27 cellular contexts compared by ENCODE assay signal in the genomic region with DNA sequence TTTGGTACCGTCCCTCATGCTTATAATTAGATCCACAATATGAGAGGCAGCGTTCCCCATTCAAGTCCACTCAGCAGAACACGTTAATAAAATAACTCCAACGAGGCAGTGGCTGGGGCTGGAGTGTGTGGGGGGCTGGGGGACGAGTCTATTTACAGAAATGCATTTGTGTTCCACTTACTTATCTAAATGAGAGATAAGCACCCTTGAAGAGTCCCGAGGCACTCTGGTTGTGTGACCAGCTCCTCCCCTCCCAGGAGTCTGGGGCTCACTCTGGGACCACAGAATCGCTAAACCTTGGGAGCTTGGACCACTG. TPM values are rescaled to one million over a fixed set of nuclear protein-coding genes. Genes with fewer than 3 reads are reported as not detected.
"Had no signal": no experiment of that assay in that cellular context is flagged by ENCODE, and none has a peak within 500 bp of the region (broad histone marks: within the 10 kb centered on the region; RNA-seq: fewer than 3 reads in every experiment).

No MANE protein-coding gene starts in this region.

- DNase-seq: activated CD4-positive, alpha-beta T cell treated with anti-CD3 and anti-CD28 coated beads for 4 hours; activated CD4-positive, alpha-beta T cell treated with anti-CD3 and anti-CD28 coated beads, Interleukin-2, amount 50 U/mL, for 48 hours; activated CD4-positive, CD25-positive, alpha-beta regulatory T cell; activated CD8-positive, alpha-beta memory T cell treated with anti-CD3 and anti-CD28 coated beads, Interleukin-2, amount 50 U/mL, for 48 hours; activated naive CD4-positive, alpha-beta T cell treated with Interleukin-2 at 50 U/mL for 16 hours; activated naive CD8-positive, alpha-beta T cell treated with anti-CD3 and anti-CD28 coated beads for 36 hours; activated T-cell treated with anti-CD3 and anti-CD28 coated beads, Interleukin-2, amount 50 U/mL, for 4 hours; erythroblast; foreskin fibroblast; mammary epithelial cell; midbrain; ovary; right lobe of liver; small intestine; stimulated activated CD4-positive, alpha-beta T cell treated with anti-CD3 and anti-CD28 coated beads, Interleukin-2, amount 100 ng/mL, for 24 hours; stimulated activated naive CD8-positive, alpha-beta T cell treated with anti-CD3 and anti-CD28 coated beads, Interleukin-15, amount 100 ng/mL, for 72 hours; T-helper 17 cell; tibial artery had no signal

- H3K4me1 ChIP-seq: breast epithelium, left lung, right lobe of liver, tibial artery had no signal

- H3K27ac ChIP-seq: breast epithelium, coronary artery, left lung, neutrophil, ovary, right lobe of liver, tibial artery had no signal

- H3K36me3 ChIP-seq: breast epithelium, left lung, neutrophil, ovary, right lobe of liver, tibial artery had no signal

- ATAC-seq: activated T-cell treated with anti-CD3 and anti-CD28 coated beads, Interleukin-2, amount 50 U/mL, for 4 hours; left lung; natural killer cell treated with Interleukin-12 subunit alpha and Interleukin-12 subunit beta and Interleukin-15 and Interleukin-18, amount 100 ng/mL, for 72 hours; right lobe of liver; stimulated activated effector memory CD8-positive, alpha-beta T cell treated with anti-CD3 and anti-CD28 coated beads, Interleukin-12 subunit alpha, Interleukin-12 subunit beta, amount 100 ng/mL, for 72 hours; stimulated activated naive CD8-positive, alpha-beta T cell treated with anti-CD3 and anti-CD28 coated beads, Interleukin-15, amount 100 ng/mL, for 72 hours; T-helper 17 cell had no signal

- H3K4me3 ChIP-seq: breast epithelium, coronary artery, left lung, ovary, right lobe of liver, tibial artery had no signal

- H3K9me3 ChIP-seq: breast epithelium, left lung, neutrophil, ovary, right lobe of liver, tibial artery had no signal

- H3K27me3 ChIP-seq: breast epithelium, neutrophil, ovary, right lobe of liver had no signal

RNA-seq across cellular contexts. Expression of a gene that starts 14.6 kb away (rescaled TPM):
- total RNA-seq: glomerular endothelial cell, pulmonary artery endothelial cell, right lobe of liver, T-helper 17 cell had no signal
- polyA plus RNA-seq: fibroblast of lung, mammary epithelial cell had no signal
